8 cellular contexts compared by ENCODE assay signal in genomic region chr6:127516676-127517273, GRCh38. TPM values are rescaled to one million over a fixed set of nuclear protein-coding genes. Genes with fewer than 3 reads are reported as not detected.
DNase-seq lines count a peak whose midpoint lies in the region; ATAC-seq, FAIRE-seq and TF ChIP-seq lines count a peak whose summit lies in the region.

No MANE protein-coding gene starts in this region.

- H3K27me3 Mint-ChIP-seq in T-helper 1 cell treated with Interleukin-12 subunit alpha and Interleukin-12 subunit beta and Interleukin-4 antibody, amounts not matched to agents 30 μg/mL and 1 μg/mL, for 36 hours (ENCODE audit: low read depth), result peaks cover 25% of the 10 kb centered on the region

- H3K9me3 Mint-ChIP-seq in T-helper 1 cell treated with Interleukin-12 subunit alpha and Interleukin-12 subunit beta and Interleukin-4 antibody, amounts not matched to agents 30 μg/mL and 1 μg/mL, for 36 hours, result no peaks in the 10 kb centered on the region

- dilution Hi-C loops in keratinocyte (cut with MboI; ENCODE audit: extremely low pct_ligation_motif_present, low sequenced_read_pairs), result no loop called here

- H3K36me3 ChIP-seq in keratinocyte (ENCODE audit: control insufficient read depth in 2 of 2, extremely low read depth in 1 of 2, insufficient read depth in 2 of 2, low read length in 2 of 2), result no peaks in the 10 kb centered on the region

- no peak for DNase-seq in Right ventricle myocardium inferior (ENCODE audit: missing footprints)
- no peak for DNase-seq in cardiac septum (ENCODE audit: low spot score)
- peak; percentile 28 for DNase-seq in NCI-H1048 (lab: John Stamatoyannopoulos, UW)
- peak; percentile 34 to 72 for DNase-seq in cardiac fibroblast (ENCODE audit: low read depth in 2 of 2)
- DNase-seq in keratinocyte (ENCODE audit: low read depth, low spot score), result no peak
- DNase-seq in stimulated activated CD4-positive, alpha-beta T cell treated with anti-CD3 and anti-CD28 coated beads, Interleukin-2, amount 100 ng/mL, for 24 hours, result peak; percentile 53 to 63

- peak overlapping the region; percentile 87 for H3K4me3 Mint-ChIP-seq in T-helper 1 cell treated with Interleukin-12 subunit alpha and Interleukin-12 subunit beta and Interleukin-4 antibody, amounts not matched to agents 30 μg/mL and 1 μg/mL, for 36 hours

- peaks cover 20% of the 10 kb centered on the region for H3K36me3 Mint-ChIP-seq in T-helper 1 cell treated with Interleukin-12 subunit alpha and Interleukin-12 subunit beta and Interleukin-4 antibody, amounts not matched to agents 30 μg/mL and 1 μg/mL, for 36 hours (ENCODE audit: low read depth)

- intact Hi-C loops in Right ventricle myocardium inferior (cut with DNase I) (no loop called here), cardiac septum (cut with DNase I) (no loop called here)

- no peaks in the 10 kb centered on the region for H3K9me1 ChIP-seq in keratinocyte (ENCODE audit: control insufficient read depth, extremely low read depth, insufficient read depth, low read length)

- H3K4me3 ChIP-seq in cardiac fibroblast (replicated peaks in 1 of 2; ENCODE audit: low read depth in 2 of 2, low read length in 2 of 2) (peak overlapping the region; percentile 70 to 71), keratinocyte (ENCODE audit: control insufficient read depth in 2 of 3, extremely low read depth in 1 of 3, insufficient read depth in 2 of 3, low read depth in 1 of 3, low read length in 3 of 3) (peak overlapping the region in 1 of 3 experiments; percentile 55)

- H2AFZ ChIP-seq in keratinocyte (ENCODE audit: control insufficient read depth, low read length), result no peak overlapping the region

- H3K4me2 ChIP-seq in keratinocyte (ENCODE audit: control insufficient read depth, extremely low read depth, insufficient read depth, low read depth, low read length), result peak overlapping the region; percentile 82

- peak; percentile 56 for ATAC-seq in Right ventricle myocardium inferior
- peak; percentile 51 for ATAC-seq in HG02759 (IDR thresholded peaks at IDR 0.05; ENCODE audit: unreplicated experiment)

- no peak overlapping the region for H3K27ac ChIP-seq in keratinocyte (ENCODE audit: control insufficient read depth, insufficient read depth, low read length)

- no peaks in the 10 kb centered on the region for H3K9me3 ChIP-seq in keratinocyte (ENCODE audit: control insufficient read depth, low read depth, low read length)

- TF ChIP-seq CTCF in cardiac fibroblast (IDR thresholded peaks at IDR 0.05; ENCODE audit: low read depth, low read length) (peak; percentile 83), keratinocyte (optimal IDR thresholded peaks at IDR 0.05 in 1 of 3, IDR thresholded peaks at IDR 0.05 in 1 of 3, conservative IDR thresholded peaks at IDR 0.05 in 1 of 3; ENCODE audit: extremely low read depth in 1 of 3, insufficient read depth in 2 of 3, low read length in 3 of 3) (peak; percentile 81 to 89 (median 84))

- peaks cover 35% of the 10 kb centered on the region for H3K4me1 Mint-ChIP-seq in T-helper 1 cell treated with Interleukin-12 subunit alpha and Interleukin-12 subunit beta and Interleukin-4 antibody, amounts not matched to agents 30 μg/mL and 1 μg/mL, for 36 hours (ENCODE audit: low read depth)

- no peak overlapping the region for H3K9ac ChIP-seq in keratinocyte (ENCODE audit: control insufficient read depth, extremely low read depth, insufficient read depth, low read length)

- no peaks in the 10 kb centered on the region for H3K79me2 ChIP-seq in keratinocyte (ENCODE audit: control insufficient read depth, insufficient read depth, low read length)

- peaks cover 11% of the 10 kb centered on the region for H3K4me1 ChIP-seq in keratinocyte (ENCODE audit: control insufficient read depth, extremely low read depth, insufficient read depth, low read length)

- FAIRE-seq in keratinocyte (lab: Jason Lieb, UNC), result peak; percentile 60

- peaks cover 62% of the 10 kb centered on the region for H3K27me3 ChIP-seq in keratinocyte (ENCODE audit: control insufficient read depth, extremely low read depth, insufficient read depth, low read length)

- peak overlapping the region; percentile 89 for H3K27ac Mint-ChIP-seq in T-helper 1 cell treated with Interleukin-12 subunit alpha and Interleukin-12 subunit beta and Interleukin-4 antibody, amounts not matched to agents 30 μg/mL and 1 μg/mL, for 36 hours

- H4K20me1 ChIP-seq in keratinocyte (ENCODE audit: control insufficient read depth, extremely low read depth, insufficient read depth, low read length), result no peaks in the 10 kb centered on the region

RNA-seq across cellular contexts. Expression of gene KIAA0408, which starts 57.6 kb away (rescaled TPM):
- total RNA-seq in Right ventricle myocardium inferior, result 3.2 TPM
- 0.51 TPM for total RNA-seq in cardiac septum
- 0.05 to 0.12 TPM in 2 of 3 replicates, not detected in the other for polyA plus RNA-seq in keratinocyte
- polyA plus RNA-seq in keratinocyte (2011; ENCODE audit: low read depth), result 0.64 TPM
- 0.05 and 0.11 TPM in 2 replicates for polyA plus RNA-seq in keratinocyte (2011; cell fraction: cytosol; rRNA removed)
- polyA plus RNA-seq in keratinocyte (2011; cell fraction: nucleus; rRNA removed), result 0.19 TPM in 1 of 2 replicates, not detected in the other
- polyA plus RNA-seq in keratinocyte (2012; ENCODE audit: low replicate concordance), result 0.02 TPM in 1 of 2 replicates, not detected in the other
- 0.06 TPM in 1 of 3 replicates, not detected in the others for polyA minus RNA-seq in keratinocyte
- polyA minus RNA-seq in keratinocyte (2011; cell fraction: cytosol; rRNA and poly(A)+ RNA removed), result not detected
- polyA minus RNA-seq in keratinocyte (2011; cell fraction: nucleus; rRNA and poly(A)+ RNA removed), result not detected in 2 replicates

Comparison
In these comparisons a context has a peak if more than half of its experiments do, and no peak if none do; other contexts are left out.
1. DNase-seq: peak in NCI-H1048 (single experiment), cardiac fibroblast (2 of 2) and stimulated activated CD4-positive, alpha-beta T cell treated with anti-CD3 and anti-CD28 coated beads, Interleukin-2, amount 100 ng/mL, for 24 hours (2 of 2); none in Right ventricle myocardium inferior (single experiment), cardiac septum (single experiment) and keratinocyte (single experiment).